In the genomic region with DNA sequence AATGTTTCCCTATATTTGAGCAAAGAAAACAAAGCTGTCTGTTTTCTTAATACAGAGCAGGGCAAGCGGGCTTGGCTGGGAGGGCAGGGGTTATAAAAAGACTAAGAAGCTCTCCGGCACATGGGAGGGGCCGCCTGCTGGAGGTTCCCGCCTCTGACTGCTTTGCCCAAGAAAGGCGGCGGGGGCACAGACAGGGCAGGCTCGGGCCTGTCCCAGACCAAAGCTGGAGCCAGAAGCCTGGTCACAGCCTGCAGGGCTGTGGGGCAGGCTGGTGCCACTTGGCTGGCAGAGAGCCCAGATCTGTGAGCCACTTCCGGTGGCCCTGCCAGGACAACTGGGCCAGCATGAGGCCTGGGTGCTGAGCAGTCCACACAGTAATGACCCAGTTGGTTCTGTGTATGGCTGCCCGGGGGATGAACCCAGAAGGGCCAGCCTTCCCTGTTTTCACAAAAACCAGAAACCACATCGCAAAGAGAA, we compare ENCODE assay signal across 1 cellular context.
TF ChIP-seq lines count a peak whose summit lies in the region.

No MANE protein-coding gene starts in this region.

TF ChIP-seq in HepG2, 621 proteins besides CTCF, POLR2A, EP300 and RAD21 (continued from another document and continues in another):
- TF ChIP-seq, protein P1, sequence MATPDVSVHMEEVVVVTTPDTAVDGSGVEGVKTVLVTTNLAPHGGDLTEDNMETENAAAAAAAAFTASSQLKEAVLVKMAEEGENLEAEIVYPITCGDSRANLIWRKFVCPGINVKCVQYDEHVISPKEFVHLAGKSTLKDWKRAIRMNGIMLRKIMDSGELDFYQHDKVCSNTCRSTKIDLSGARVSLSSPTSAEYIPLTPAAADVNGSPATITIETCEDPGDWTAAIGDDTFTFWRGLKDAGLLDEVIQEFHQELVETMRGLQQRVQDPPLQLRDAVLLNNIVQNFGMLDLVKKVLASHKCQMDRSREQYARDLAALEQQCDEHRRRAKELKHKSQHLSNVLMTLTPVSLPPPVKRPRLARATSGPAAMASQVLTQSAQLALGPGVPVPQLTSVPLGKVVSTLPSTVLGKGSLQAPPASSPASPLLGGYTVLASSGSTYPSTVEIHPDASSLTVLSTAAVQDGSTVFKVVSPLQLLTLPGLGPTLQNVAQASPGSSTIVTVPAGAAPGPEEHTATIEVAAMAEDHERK (CRISPR knock-in tag; IDR thresholded peaks at IDR 0.05; ENCODE audit: low read depth), result no peak
- no peak for TF ChIP-seq ZNF329 (CRISPR knock-in tag; IDR thresholded peaks at IDR 0.05; ENCODE audit: low read depth)
- TF ChIP-seq ZNF879 (CRISPR knock-in tag; IDR thresholded peaks at IDR 0.05), result no peak
- TF ChIP-seq KAT7 (CRISPR knock-in tag; IDR thresholded peaks at IDR 0.05; ENCODE audit: borderline replicate concordance), result no peak
- no peak for TF ChIP-seq ZNF282 (IDR thresholded peaks at IDR 0.05; ENCODE audit: partially characterized antibody)
- no peak for TF ChIP-seq CC2D1A (CRISPR knock-in tag; IDR thresholded peaks at IDR 0.05)
- TF ChIP-seq SNAI1 (CRISPR knock-in tag; IDR thresholded peaks at IDR 0.05; ENCODE audit: borderline replicate concordance), result no peak
- TF ChIP-seq, protein P2, sequence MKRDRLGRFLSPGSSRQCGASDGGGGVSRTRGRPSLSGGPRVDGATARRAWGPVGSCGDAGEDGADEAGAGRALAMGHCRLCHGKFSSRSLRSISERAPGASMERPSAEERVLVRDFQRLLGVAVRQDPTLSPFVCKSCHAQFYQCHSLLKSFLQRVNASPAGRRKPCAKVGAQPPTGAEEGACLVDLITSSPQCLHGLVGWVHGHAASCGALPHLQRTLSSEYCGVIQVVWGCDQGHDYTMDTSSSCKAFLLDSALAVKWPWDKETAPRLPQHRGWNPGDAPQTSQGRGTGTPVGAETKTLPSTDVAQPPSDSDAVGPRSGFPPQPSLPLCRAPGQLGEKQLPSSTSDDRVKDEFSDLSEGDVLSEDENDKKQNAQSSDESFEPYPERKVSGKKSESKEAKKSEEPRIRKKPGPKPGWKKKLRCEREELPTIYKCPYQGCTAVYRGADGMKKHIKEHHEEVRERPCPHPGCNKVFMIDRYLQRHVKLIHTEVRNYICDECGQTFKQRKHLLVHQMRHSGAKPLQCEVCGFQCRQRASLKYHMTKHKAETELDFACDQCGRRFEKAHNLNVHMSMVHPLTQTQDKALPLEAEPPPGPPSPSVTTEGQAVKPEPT (CRISPR knock-in tag; IDR thresholded peaks at IDR 0.05; ENCODE audit: low read depth), result no peak
- TF ChIP-seq NR3C1 (CRISPR knock-in tag; IDR thresholded peaks at IDR 0.05), result no peak
- no peak for TF ChIP-seq ZC3H4 (CRISPR knock-in tag; IDR thresholded peaks at IDR 0.05; ENCODE audit: borderline replicate concordance)
- no peak for TF ChIP-seq ZNF577 (CRISPR knock-in tag; IDR thresholded peaks at IDR 0.05; ENCODE audit: borderline replicate concordance, low read depth)
- no peak for TF ChIP-seq PHF5A (CRISPR knock-in tag; IDR thresholded peaks at IDR 0.05; ENCODE audit: low read depth, unreplicated experiment)
- no peak for TF ChIP-seq ZNF34 (CRISPR knock-in tag; IDR thresholded peaks at IDR 0.05; ENCODE audit: borderline replicate concordance)
- TF ChIP-seq CCAR2 (optimal IDR thresholded peaks at IDR 0.05; ENCODE audit: low read depth, low read length), result no peak
- TF ChIP-seq, protein P3, sequence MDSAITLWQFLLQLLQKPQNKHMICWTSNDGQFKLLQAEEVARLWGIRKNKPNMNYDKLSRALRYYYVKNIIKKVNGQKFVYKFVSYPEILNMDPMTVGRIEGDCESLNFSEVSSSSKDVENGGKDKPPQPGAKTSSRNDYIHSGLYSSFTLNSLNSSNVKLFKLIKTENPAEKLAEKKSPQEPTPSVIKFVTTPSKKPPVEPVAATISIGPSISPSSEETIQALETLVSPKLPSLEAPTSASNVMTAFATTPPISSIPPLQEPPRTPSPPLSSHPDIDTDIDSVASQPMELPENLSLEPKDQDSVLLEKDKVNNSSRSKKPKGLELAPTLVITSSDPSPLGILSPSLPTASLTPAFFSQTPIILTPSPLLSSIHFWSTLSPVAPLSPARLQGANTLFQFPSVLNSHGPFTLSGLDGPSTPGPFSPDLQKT (CRISPR knock-in tag; IDR thresholded peaks at IDR 0.05; ENCODE audit: borderline replicate concordance), result no peak
- TF ChIP-seq ZNF619 (CRISPR knock-in tag; IDR thresholded peaks at IDR 0.05), result no peak
- TF ChIP-seq NCOA1 (CRISPR knock-in tag; IDR thresholded peaks at IDR 0.05), result no peak
- TF ChIP-seq REXO4 (CRISPR knock-in tag; IDR thresholded peaks at IDR 0.05; ENCODE audit: borderline replicate concordance), result no peak
- no peak for TF ChIP-seq ZZZ3 (CRISPR knock-in tag; IDR thresholded peaks at IDR 0.05; ENCODE audit: borderline replicate concordance)
- TF ChIP-seq, protein P4, sequence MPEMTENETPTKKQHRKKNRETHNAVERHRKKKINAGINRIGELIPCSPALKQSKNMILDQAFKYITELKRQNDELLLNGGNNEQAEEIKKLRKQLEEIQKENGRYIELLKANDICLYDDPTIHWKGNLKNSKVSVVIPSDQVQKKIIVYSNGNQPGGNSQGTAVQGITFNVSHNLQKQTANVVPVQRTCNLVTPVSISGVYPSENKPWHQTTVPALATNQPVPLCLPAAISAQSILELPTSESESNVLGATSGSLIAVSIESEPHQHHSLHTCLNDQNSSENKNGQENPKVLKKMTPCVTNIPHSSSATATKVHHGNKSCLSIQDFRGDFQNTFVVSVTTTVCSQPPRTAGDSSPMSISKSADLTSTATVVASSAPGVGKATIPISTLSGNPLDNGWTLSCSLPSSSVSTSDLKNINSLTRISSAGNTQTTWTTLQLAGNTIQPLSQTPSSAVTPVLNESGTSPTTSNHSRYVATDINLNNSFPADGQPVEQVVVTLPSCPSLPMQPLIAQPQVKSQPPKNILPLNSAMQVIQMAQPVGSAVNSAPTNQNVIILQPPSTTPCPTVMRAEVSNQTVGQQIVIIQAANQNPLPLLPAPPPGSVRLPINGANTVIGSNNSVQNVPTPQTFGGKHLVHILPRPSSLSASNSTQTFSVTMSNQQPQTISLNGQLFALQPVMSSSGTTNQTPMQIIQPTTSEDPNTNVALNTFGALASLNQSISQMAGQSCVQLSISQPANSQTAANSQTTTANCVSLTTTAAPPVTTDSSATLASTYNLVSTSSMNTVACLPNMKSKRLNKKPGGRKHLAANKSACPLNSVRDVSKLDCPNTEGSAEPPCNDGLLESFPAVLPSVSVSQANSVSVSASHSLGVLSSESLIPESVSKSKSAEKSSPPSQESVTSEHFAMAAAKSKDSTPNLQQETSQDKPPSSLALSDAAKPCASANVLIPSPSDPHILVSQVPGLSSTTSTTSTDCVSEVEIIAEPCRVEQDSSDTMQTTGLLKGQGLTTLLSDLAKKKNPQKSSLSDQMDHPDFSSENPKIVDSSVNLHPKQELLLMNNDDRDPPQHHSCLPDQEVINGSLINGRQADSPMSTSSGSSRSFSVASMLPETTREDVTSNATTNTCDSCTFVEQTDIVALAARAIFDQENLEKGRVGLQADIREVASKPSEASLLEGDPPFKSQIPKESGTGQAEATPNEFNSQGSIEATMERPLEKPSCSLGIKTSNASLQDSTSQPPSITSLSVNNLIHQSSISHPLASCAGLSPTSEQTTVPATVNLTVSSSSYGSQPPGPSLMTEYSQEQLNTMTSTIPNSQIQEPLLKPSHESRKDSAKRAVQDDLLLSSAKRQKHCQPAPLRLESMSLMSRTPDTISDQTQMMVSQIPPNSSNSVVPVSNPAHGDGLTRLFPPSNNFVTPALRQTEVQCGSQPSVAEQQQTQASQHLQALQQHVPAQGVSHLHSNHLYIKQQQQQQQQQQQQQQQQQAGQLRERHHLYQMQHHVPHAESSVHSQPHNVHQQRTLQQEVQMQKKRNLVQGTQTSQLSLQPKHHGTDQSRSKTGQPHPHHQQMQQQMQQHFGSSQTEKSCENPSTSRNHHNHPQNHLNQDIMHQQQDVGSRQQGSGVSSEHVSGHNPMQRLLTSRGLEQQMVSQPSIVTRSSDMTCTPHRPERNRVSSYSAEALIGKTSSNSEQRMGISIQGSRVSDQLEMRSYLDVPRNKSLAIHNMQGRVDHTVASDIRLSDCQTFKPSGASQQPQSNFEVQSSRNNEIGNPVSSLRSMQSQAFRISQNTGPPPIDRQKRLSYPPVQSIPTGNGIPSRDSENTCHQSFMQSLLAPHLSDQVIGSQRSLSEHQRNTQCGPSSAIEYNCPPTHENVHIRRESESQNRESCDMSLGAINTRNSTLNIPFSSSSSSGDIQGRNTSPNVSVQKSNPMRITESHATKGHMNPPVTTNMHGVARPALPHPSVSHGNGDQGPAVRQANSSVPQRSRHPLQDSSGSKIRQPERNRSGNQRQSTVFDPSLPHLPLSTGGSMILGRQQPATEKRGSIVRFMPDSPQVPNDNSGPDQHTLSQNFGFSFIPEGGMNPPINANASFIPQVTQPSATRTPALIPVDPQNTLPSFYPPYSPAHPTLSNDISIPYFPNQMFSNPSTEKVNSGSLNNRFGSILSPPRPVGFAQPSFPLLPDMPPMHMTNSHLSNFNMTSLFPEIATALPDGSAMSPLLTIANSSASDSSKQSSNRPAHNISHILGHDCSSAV (CRISPR knock-in tag; IDR thresholded peaks at IDR 0.05; ENCODE audit: borderline replicate concordance), result no peak
- peak; percentile 77; the same call in 1 of the 2 replicates for TF ChIP-seq MEIS1 (CRISPR knock-in tag; IDR thresholded peaks at IDR 0.05; ENCODE audit: borderline replicate concordance)
- no peak for TF ChIP-seq HNRNPK (IDR thresholded peaks at IDR 0.05; ENCODE audit: low read depth, low read length, poor library complexity, severe bottlenecking)
- 0 out of 2 replicates have a peak, but pooled peaks have one; percentile 11 for TF ChIP-seq ZNF644 (CRISPR knock-in tag; IDR thresholded peaks at IDR 0.05; ENCODE audit: low read depth)
- no peak for TF ChIP-seq ERF (CRISPR knock-in tag; IDR thresholded peaks at IDR 0.05)
- peak; percentile 5; the same call in 1 of the 2 replicates for TF ChIP-seq BCL6 (CRISPR knock-in tag; IDR thresholded peaks at IDR 0.05)
- no peak for TF ChIP-seq NR2F2 (IDR thresholded peaks at IDR 0.05; ENCODE audit: borderline replicate concordance, low read depth)
- peak; percentile 43; the same call in 1 of the 2 replicates for TF ChIP-seq ARNT2 (CRISPR knock-in tag; IDR thresholded peaks at IDR 0.05; ENCODE audit: low read depth)
- TF ChIP-seq ZNF235 (CRISPR knock-in tag; IDR thresholded peaks at IDR 0.05; ENCODE audit: borderline replicate concordance), result no peak
- TF ChIP-seq YY1 (IDR thresholded peaks at IDR 0.05; ENCODE audit: insufficient read depth, insufficient replicate concordance, low read depth, low read length), result no peak
- no peak for TF ChIP-seq POGZ (CRISPR knock-in tag; IDR thresholded peaks at IDR 0.05)
- no peak for TF ChIP-seq ZC3H13 (CRISPR knock-in tag; IDR thresholded peaks at IDR 0.05)
- TF ChIP-seq MXD4 (CRISPR knock-in tag; IDR thresholded peaks at IDR 0.05), result no peak
- TF ChIP-seq EZH2 (conservative IDR thresholded peaks at IDR 0.05; ENCODE audit: low read depth, low read length), result no peak
- no peak for TF ChIP-seq ZNF850 (CRISPR knock-in tag; conservative IDR thresholded peaks at IDR 0.05)
- 0 out of 2 replicates have a peak, but pooled peaks have one; percentile 63 for TF ChIP-seq ZBTB46 (CRISPR knock-in tag; IDR thresholded peaks at IDR 0.05; ENCODE audit: borderline replicate concordance)
- TF ChIP-seq HIVEP1 (CRISPR knock-in tag; IDR thresholded peaks at IDR 0.05), result no peak
- peak; percentile 71 for TF ChIP-seq GATAD2A (CRISPR knock-in tag; IDR thresholded peaks at IDR 0.05)
- no peak for TF ChIP-seq ELF4 (CRISPR knock-in tag; IDR thresholded peaks at IDR 0.05; ENCODE audit: borderline replicate concordance)
- TF ChIP-seq ZNF136 (CRISPR knock-in tag; IDR thresholded peaks at IDR 0.05; ENCODE audit: low read depth), result no peak
- no peak for TF ChIP-seq ZNF207 (IDR thresholded peaks at IDR 0.05; ENCODE audit: borderline replicate concordance)
- no peak for TF ChIP-seq CREM (IDR thresholded peaks at IDR 0.05)
- TF ChIP-seq CREM (CRISPR knock-in tag; IDR thresholded peaks at IDR 0.05), result no peak
- 0 out of 2 replicates have a peak, but pooled peaks have one; percentile 27 for TF ChIP-seq YEATS2 (CRISPR knock-in tag; IDR thresholded peaks at IDR 0.05; ENCODE audit: borderline replicate concordance)
- no peak for TF ChIP-seq ZNF589 (CRISPR knock-in tag; conservative IDR thresholded peaks at IDR 0.05)
- TF ChIP-seq HHEX (CRISPR knock-in tag; IDR thresholded peaks at IDR 0.05), result no peak
- no peak for TF ChIP-seq HINFP (CRISPR knock-in tag; IDR thresholded peaks at IDR 0.05; ENCODE audit: low read depth)
- TF ChIP-seq GABPA (IDR thresholded peaks at IDR 0.05; ENCODE audit: low read depth, low read length), result no peak; the same call in 1 of the 2 replicates
- peak; percentile 65 for TF ChIP-seq GABPA (CRISPR knock-in tag; IDR thresholded peaks at IDR 0.05; ENCODE audit: low read depth)
- TF ChIP-seq ZSCAN9 (CRISPR knock-in tag; IDR thresholded peaks at IDR 0.05; ENCODE audit: borderline replicate concordance), result no peak
- no peak for TF ChIP-seq ZNF614 (CRISPR knock-in tag; IDR thresholded peaks at IDR 0.05; ENCODE audit: borderline replicate concordance)
- TF ChIP-seq MTA3 (CRISPR knock-in tag; IDR thresholded peaks at IDR 0.05), result no peak
- no peak for TF ChIP-seq SOX6 (IDR thresholded peaks at IDR 0.05)
- no peak for TF ChIP-seq SOX6 (CRISPR knock-in tag; IDR thresholded peaks at IDR 0.05)
- no peak for TF ChIP-seq ZNF563 (CRISPR knock-in tag; IDR thresholded peaks at IDR 0.05)
- TF ChIP-seq NR2F1 (CRISPR knock-in tag; IDR thresholded peaks at IDR 0.05), result no peak
- TF ChIP-seq SALL1 (CRISPR knock-in tag; IDR thresholded peaks at IDR 0.05), result peak; percentile 48
- no peak for TF ChIP-seq ZBTB7B (CRISPR knock-in tag; IDR thresholded peaks at IDR 0.05)
- no peak for TF ChIP-seq RAD51 (IDR thresholded peaks at IDR 0.05; ENCODE audit: borderline replicate concordance)
- TF ChIP-seq ELF1 (CRISPR knock-in tag; IDR thresholded peaks at IDR 0.05), result peak; percentile 64
